Comparison of ENCODE assay signal across 11 cellular contexts in the genomic region with DNA sequence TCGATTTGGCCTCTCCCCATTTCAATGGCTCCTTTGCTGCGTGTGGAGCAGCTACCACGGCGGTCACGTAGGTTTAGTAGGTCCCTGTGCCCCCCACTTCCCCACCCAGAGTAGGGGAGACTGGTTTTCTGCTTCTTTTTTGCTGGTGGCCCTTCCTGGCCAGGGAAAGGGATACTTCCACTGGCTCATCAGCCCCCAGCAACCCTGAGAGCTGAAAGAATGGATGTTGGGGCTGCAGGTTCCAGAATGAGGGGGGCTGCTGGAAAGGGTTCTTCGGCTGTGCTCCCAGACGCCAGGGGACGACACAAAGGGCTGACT.
DNase-seq lines count a peak whose midpoint lies in the region; ATAC-seq and TF ChIP-seq lines count a peak whose summit lies in the region.
"Had no signal": no experiment of that assay in that cellular context is flagged by ENCODE, and none has a peak within 500 bp of the region (broad histone marks: within the 10 kb centered on the region; RNA-seq: fewer than 3 reads in every experiment).

No MANE protein-coding gene starts in this region.

- H2AFZ ChIP-seq in Karpas-422 (ENCODE audit: low read length) = no peak overlapping the region
- no peak overlapping the region for H2AFZ ChIP-seq in osteoblast (ENCODE audit: low read length)

- peaks cover 22% of the 10 kb centered on the region for H3K4me1 ChIP-seq in BE2C
- peaks cover 67% of the 10 kb centered on the region for H3K4me1 ChIP-seq in Karpas-422 (ENCODE audit: low read length)
- H3K4me1 ChIP-seq in osteoblast (ENCODE audit: insufficient read depth, low read length) = peaks cover 73% of the 10 kb centered on the region

- H3K9me2 ChIP-seq in Karpas-422 (replicated peaks; ENCODE audit: insufficient read depth, low read length) = no peaks in the 10 kb centered on the region

- TF ChIP-seq CTCF in BE2C (IDR thresholded peaks at IDR 0.05; ENCODE audit: low read depth, low read length) (no peak), dorsolateral prefrontal cortex (IDR thresholded peaks at IDR 0.05 in 54 of 56, conservative IDR thresholded peaks at IDR 0.05 in 2 of 56; ENCODE audit: low read depth in 1 of 56, partially characterized antibody in 56 of 56) (peak in 13 of 56 donors; percentile 8 to 36 (median 23)), osteoblast (IDR thresholded peaks at IDR 0.05; ENCODE audit: extremely low read depth, low read depth, low read length) (no peak)

- intact Hi-C loops in dorsolateral prefrontal cortex (cut with DNase I) = loop anchor here in 1 of 2 donors (2.0 kb wide), 1 partner anchor 15 kb away; no protein-coding TSS in a partner anchor

- DNase-seq in BE2C (no peak), Karpas-422 (no peak), dorsolateral prefrontal cortex (no peak), osteoblast (ENCODE audit: insufficient read length, low spot score, missing footprints) (no peak), DMS53 (lab: John Stamatoyannopoulos, UW) (no peak), dermis blood vessel endothelial cell (no peak)
- DNase-seq: activated CD4-positive, alpha-beta T cell treated with anti-CD3 and anti-CD28 coated beads, Interleukin-2, amount 50 U/mL, for 1 hour; GDM1; stimulated activated naive CD4-positive, alpha-beta T cell had no signal

- H4K20me1 ChIP-seq in Karpas-422 (ENCODE audit: insufficient read depth, low read depth, low read length) = no peaks in the 10 kb centered on the region
- no peaks in the 10 kb centered on the region for H4K20me1 ChIP-seq in osteoblast (ENCODE audit: insufficient read depth, low read length)

- no peaks in the 10 kb centered on the region for H3K27me3 ChIP-seq in BE2C
- H3K27me3 ChIP-seq in Karpas-422 (ENCODE audit: low read length) = no peaks in the 10 kb centered on the region
- H3K27me3 ChIP-seq in dorsolateral prefrontal cortex = no peaks in the 10 kb centered on the region
- H3K27me3 ChIP-seq in osteoblast (ENCODE audit: insufficient read depth, low read length) = no peaks in the 10 kb centered on the region

- H3K79me2 ChIP-seq in Karpas-422 (ENCODE audit: low read length) (peaks cover 16% of the 10 kb centered on the region), osteoblast (ENCODE audit: insufficient read depth, low read length) (peaks cover 98% of the 10 kb centered on the region)

- peak overlapping the region; percentile 25; the same call in 1 of the 2 replicates for H3K9ac ChIP-seq in Karpas-422 (ENCODE audit: low read length)

- no peaks in the 10 kb centered on the region for H3K36me3 ChIP-seq in BE2C
- no peaks in the 10 kb centered on the region for H3K36me3 ChIP-seq in Karpas-422 (ENCODE audit: insufficient read depth, low read length)
- peaks cover 6% of the 10 kb centered on the region for H3K36me3 ChIP-seq in osteoblast (ENCODE audit: insufficient read depth, low read length)

- ATAC-seq in HG02973 (IDR thresholded peaks at IDR 0.05; ENCODE audit: unreplicated experiment) (no peak), HG02610 (IDR thresholded peaks at IDR 0.05; ENCODE audit: unreplicated experiment) (no peak)

- H3K4me2 ChIP-seq in Karpas-422 (ENCODE audit: low read depth, low read length, poor library complexity, severe bottlenecking) (peak overlapping the region; percentile 99), osteoblast (ENCODE audit: insufficient read depth, low read length) (peak overlapping the region; percentile 95)

- H3K9me3 ChIP-seq in BE2C = no peaks in the 10 kb centered on the region
- H3K9me3 ChIP-seq in Karpas-422 (ENCODE audit: low read length) = no peaks in the 10 kb centered on the region
- no peaks in the 10 kb centered on the region for H3K9me3 ChIP-seq in osteoblast (ENCODE audit: low read depth, low read length)

- H3K4me3 ChIP-seq in BE2C (ENCODE audit: low read depth, low read length) (peak overlapping the region; percentile 72), Karpas-422 (ENCODE audit: low read length) (no peak overlapping the region), dorsolateral prefrontal cortex (peak overlapping the region; percentile 37 to 85 (median 71)), osteoblast (ENCODE audit: insufficient read depth, low read length) (peak overlapping the region; percentile 75)

- H3K27ac ChIP-seq in Karpas-422 (ENCODE audit: low read length) (peak overlapping the region; percentile 97), dorsolateral prefrontal cortex (peak overlapping the region; percentile 99 to 100 (median 100)), osteoblast (ENCODE audit: low read depth, low read length) (peak overlapping the region; percentile 95)
